ENCODE assay signal across 19 cellular contexts in genomic region chr12:32512379-32512778, GRCh38.
DNase-seq lines count a peak whose midpoint lies in the region; ATAC-seq and TF ChIP-seq lines count a peak whose summit lies in the region.
"Had no signal": no experiment of that assay in that cellular context is flagged by ENCODE, and none has a peak within 500 bp of the region (broad histone marks: within the 10 kb centered on the region; RNA-seq: fewer than 3 reads in every experiment).

No MANE protein-coding gene starts in this region.

- H2AFZ ChIP-seq in KMS-11 (ENCODE audit: low read depth), result peak overlapping the region; percentile 33; the same call in 1 of the 2 replicates
- no peak overlapping the region for H2AFZ ChIP-seq in GM23248

- no peaks in the 10 kb centered on the region for H3K36me3 Mint-ChIP-seq in WTC11
- H3K36me3 Mint-ChIP-seq: CD4-positive, alpha-beta memory T cell had no signal

- POLR2A ChIA-PET in WTC11 (lab: Charles Lee), result interaction anchor here (0.5 kb wide), 1 partner anchor 91 kb away, joined by 3 read pairs; no protein-coding TSS in a partner anchor

- H3K27me3 ChIP-seq in KMS-11 (ENCODE audit: insufficient read depth, low read depth) (no peaks in the 10 kb centered on the region), neutrophil (no peaks in the 10 kb centered on the region), GM23248 (replicated peaks; ENCODE audit: insufficient read depth) (no peaks in the 10 kb centered on the region)

- peaks cover 56% of the 10 kb centered on the region for H3K4me1 Mint-ChIP-seq in WTC11
- H3K4me1 Mint-ChIP-seq: CD4-positive, alpha-beta memory T cell had no signal

- H4K20me1 ChIP-seq in KMS-11 (ENCODE audit: insufficient read depth) (no peaks in the 10 kb centered on the region), GM23248 (ENCODE audit: insufficient read depth) (no peaks in the 10 kb centered on the region)

- H3K9me3 Mint-ChIP-seq in WTC11, result no peaks in the 10 kb centered on the region
- H3K9me3 Mint-ChIP-seq: CD4-positive, alpha-beta memory T cell; H9 had no signal

- TF ChIP-seq CTCF in KMS-11 (conservative IDR thresholded peaks at IDR 0.05; ENCODE audit: low read depth, low read length) (no peak), WTC11 (IDR thresholded peaks at IDR 0.05) (no peak), neutrophil (IDR thresholded peaks at IDR 0.05) (no peak)

- peak overlapping the region; percentile 54; the same call in 1 of the 2 replicates for H3K9ac ChIP-seq in KMS-11
- H3K9ac ChIP-seq in GM23248, result no peak overlapping the region

- no peaks in the 10 kb centered on the region for H3K9me2 ChIP-seq in GM23248 (ENCODE audit: insufficient read depth)

- DNase-seq in left ventricle myocardium superior (no peak), cardiac septum (ENCODE audit: low spot score) (no peak), WTC11 (ENCODE audit: low spot score) (no peak), NCI-H2227 (lab: John Stamatoyannopoulos, UW; ENCODE audit: unreplicated experiment) (no peak), GM23248 (no peak)
- DNase-seq: 8988T; C1 segment of cervical spinal cord; Calu3; CD4-positive, alpha-beta memory T cell; COR-L47; DMS53; DMS79 treated with DMSO at 0.1 percent for 48 hours; GF-D8; H9 had no signal

- no peaks in the 10 kb centered on the region for H3K79me2 ChIP-seq in KMS-11 (ENCODE audit: insufficient read depth, low read depth)
- no peaks in the 10 kb centered on the region for H3K79me2 ChIP-seq in GM23248 (ENCODE audit: insufficient read depth)

- H3K4me2 ChIP-seq in KMS-11 (peak overlapping the region; percentile 71), GM23248 (ENCODE audit: unreplicated experiment) (no peak overlapping the region)
- H3K4me2 ChIP-seq: A549 had no signal

- H3K4me3 ChIP-seq in KMS-11 (IDR thresholded peaks at IDR 0.05; ENCODE audit: insufficient read depth, low read depth, low read length) (no peak overlapping the region), neutrophil (ENCODE audit: low read depth in 1 of 2, low read length in 1 of 2) (no peak overlapping the region), GM23248 (no peak overlapping the region)
- H3K4me3 ChIP-seq: A549 had no signal

- intact Hi-C loops in left ventricle myocardium superior (cut with micrococcal nuclease), result no loop called here
- intact Hi-C loops in cardiac septum (cut with DNase I), result no loop called here

- WGBS in GM23248 (ENCODE audit: low coverage in 1 of 2, low lambda C conversion rate in 2 of 2, missing lambda C conversion rate in 2 of 2), 2 experiments, result 67 to 81% methylated on average over 2 of the region's 2 CpGs

- H3K27ac ChIP-seq in KMS-11 (peak overlapping the region; percentile 89), neutrophil (peak overlapping the region; percentile 37), GM23248 (no peak overlapping the region)
- H3K27ac ChIP-seq: A549 had no signal

- H3F3A ChIP-seq in GM23248 (ENCODE audit: insufficient read depth), result no peaks in the 10 kb centered on the region

- in situ Hi-C loops in GM23248 (cut with MboI), result no loop called here

- H3K4me1 ChIP-seq in KMS-11 (ENCODE audit: low read depth, poor library complexity, severe bottlenecking), result peaks cover 91% of the 10 kb centered on the region
- peaks cover 52 to 70% of the 10 kb centered on the region in 2 experiments for H3K4me1 ChIP-seq in neutrophil (ENCODE audit: control insufficient read depth in 1 of 2, insufficient read depth in 1 of 2, low read depth in 1 of 2, low read length in 1 of 2)
- no peaks in the 10 kb centered on the region for H3K4me1 ChIP-seq in GM23248 (ENCODE audit: insufficient read depth)
- H3K4me1 ChIP-seq: A549 had no signal

- CTCF ChIA-PET in WTC11 (lab: Charles Lee), result interaction anchor here (1.4 kb wide), 1 partner anchor 18 kb away, joined by 3 read pairs; no protein-coding TSS in a partner anchor

- H3K36me3 ChIP-seq in KMS-11 (ENCODE audit: insufficient read depth), result no peaks in the 10 kb centered on the region
- H3K36me3 ChIP-seq in neutrophil, result no peaks in the 10 kb centered on the region
- no peaks in the 10 kb centered on the region for H3K36me3 ChIP-seq in GM23248 (ENCODE audit: low read depth)

- no peaks in the 10 kb centered on the region for H3K27me3 Mint-ChIP-seq in WTC11 (ENCODE audit: low read depth)

- no peak overlapping the region for H3K4me3 Mint-ChIP-seq in WTC11
- H3K4me3 Mint-ChIP-seq: CD4-positive, alpha-beta memory T cell; H9 had no signal

- H3K9me3 ChIP-seq in neutrophil (no peaks in the 10 kb centered on the region), GM23248 (ENCODE audit: low read depth) (no peaks in the 10 kb centered on the region)
- H3K9me3 ChIP-seq: A549 had no signal

- peak; percentile 68 for ATAC-seq in left ventricle myocardium superior
- ATAC-seq in WTC11, result no peak
- ATAC-seq in HG03139 (IDR thresholded peaks at IDR 0.05; ENCODE audit: unreplicated experiment), result no peak
- ATAC-seq: A549, HCT116 had no signal

- H3K27ac Mint-ChIP-seq in WTC11, result peak overlapping the region; percentile 17; the same call in 1 of the 2 replicates
- H3K27ac Mint-ChIP-seq: CD4-positive, alpha-beta memory T cell had no signal

TF ChIP-seq in WTC11, 78 proteins besides CTCF, POLR2A, EP300 and RAD21:
- TF ChIP-seq SMAD4 (CRISPR knock-in tag; IDR thresholded peaks at IDR 0.05), result no peak
- no peak for TF ChIP-seq ZNF671 (CRISPR knock-in tag; IDR thresholded peaks at IDR 0.05)
